ENCODE assay signal across 8 cellular contexts in genomic region chr3:25664810-25665645, GRCh38. TPM values are rescaled to one million over a fixed set of nuclear protein-coding genes. Genes with fewer than 3 reads are reported as not detected.
DNase-seq lines count a peak whose midpoint lies in the region; ATAC-seq and TF ChIP-seq lines count a peak whose summit lies in the region.

Gene TOP2B (minus strand): TSS chr3:25664907. CDS start chr3:25664297, 610 bp downstream.

- H3K9me3 ChIP-seq in spleen: no peaks in the 10 kb centered on the region

- H3K27ac ChIP-seq in spleen: peak within 1 kb of the TSS; percentile 93 to 99 (median 98)

- DNase-seq in AG08396 (ENCODE audit: low spot score) (peak; percentile 98), NCI-H345 treated with DMSO at 0.1 percent for 48 hours (lab: John Stamatoyannopoulos, UW; ENCODE audit: unreplicated experiment) (peak; percentile 71), inferior parietal cortex (ENCODE audit: extremely low spot score) (peak; percentile 98), spleen (peak; percentile 98)
- DNase-seq in activated CD4-positive, CD25-positive, alpha-beta regulatory T cell treated with anti-CD3 and anti-CD28 coated beads, Interleukin-2, amount 50 U/mL, for 16 hours (ENCODE audit: low read depth, low spot score): peak; percentile 90
- DNase-seq in central memory CD8-positive, alpha-beta T cell (ENCODE audit: low spot score in 2 of 2): peak; percentile 89 to 94

- H3K27me3 Mint-ChIP-seq in central memory CD8-positive, alpha-beta T cell: no peaks in the 10 kb centered on the region

- peaks cover 32 to 53% (median 47%) of the 10 kb centered on the region in 6 donors for H3K4me1 ChIP-seq in spleen

- H3K9me3 Mint-ChIP-seq in central memory CD8-positive, alpha-beta T cell: no peaks in the 10 kb centered on the region

- no peaks in the 10 kb centered on the region for H3K27me3 ChIP-seq in spleen (replicated peaks in 1 of 7)

- peaks cover 45% of the 10 kb centered on the region for H3K4me1 Mint-ChIP-seq in central memory CD8-positive, alpha-beta T cell

- H3K4me3 ChIP-seq in spleen: peak within 1 kb of the TSS; percentile 65 to 86 (median 80)

- ATAC-seq in GM19023 (IDR thresholded peaks at IDR 0.05; ENCODE audit: unreplicated experiment) (peak; percentile 92), HG03280 (IDR thresholded peaks at IDR 0.05; ENCODE audit: unreplicated experiment) (peak; percentile 92)
- ATAC-seq in central memory CD8-positive, alpha-beta T cell (replicated peaks; ENCODE audit: extremely low read depth, poor library complexity, severe bottlenecking): peak; percentile 92

- 0 to 1% (median 0%) methylated on average over 37 to 43 of the region's 43 CpGs for WGBS in spleen, 5 donors

- peaks cover 23% of the 10 kb centered on the region for H3K36me3 Mint-ChIP-seq in central memory CD8-positive, alpha-beta T cell (ENCODE audit: insufficient read depth)

- peak within 1 kb of the TSS; percentile 98 for H3K27ac Mint-ChIP-seq in central memory CD8-positive, alpha-beta T cell (ENCODE audit: low read depth)

- TF ChIP-seq POLR2A in spleen (IDR thresholded peaks at IDR 0.05): peak in 2 of 3 donors; percentile 56 to 89

- no peaks in the 10 kb centered on the region for H3K36me3 ChIP-seq in spleen

- peak within 1 kb of the TSS; percentile 97 for H3K4me3 Mint-ChIP-seq in central memory CD8-positive, alpha-beta T cell

- intact Hi-C loops in spleen (cut with DNase I; ENCODE audit: low total_unique reads): loop anchor here (5.0 kb wide), 1 partner anchor 127 kb away; the partner anchor contains the start of gene OXSM

- TF ChIP-seq CTCF in spleen (IDR thresholded peaks at IDR 0.05 in 8 of 11, conservative IDR thresholded peaks at IDR 0.05 in 3 of 11): peak in 3 of 11 experiments; percentile 10 to 33 (median 16)

RNA-seq across cellular contexts. Expression of gene TOP2B, which starts in this region (rescaled TPM):
- 100 to 1,000 TPM; 113 to 135 (median 120) TPM for total RNA-seq in spleen
- polyA plus RNA-seq in spleen: 10 to 100 TPM; 56.2 to 67.5 (median 64.9) TPM

Comparison
In these comparisons a context has a peak if more than half of its experiments do, and no peak if none do; other contexts are left out.
1. Peak in every context shown above with its lines: DNase-seq, ATAC-seq, H3K4me3 ChIP-seq and H3K27ac ChIP-seq.